1 cellular context compared by ENCODE assay signal in the genomic region with DNA sequence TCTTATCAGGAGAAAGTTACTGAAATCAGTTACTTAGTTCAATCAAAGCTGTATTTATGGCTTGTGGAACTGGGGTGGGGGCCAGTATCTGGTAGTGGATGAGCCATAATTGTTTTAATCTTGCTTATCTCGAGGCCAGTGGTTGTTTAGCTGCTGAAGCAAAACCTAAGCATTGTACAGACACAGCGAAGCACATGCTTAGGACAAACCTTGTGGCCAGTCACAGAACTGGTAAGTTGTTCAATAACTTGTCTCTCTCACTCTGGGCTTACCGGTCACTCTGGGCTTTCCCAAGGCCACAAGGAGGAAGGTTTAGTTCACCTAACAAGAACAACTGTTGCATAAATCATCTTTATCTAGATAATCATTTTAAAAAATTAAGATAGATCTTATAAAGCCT.
TF ChIP-seq lines count a peak whose summit lies in the region.

No MANE protein-coding gene starts in this region.

TF ChIP-seq in GM23338, 12 proteins besides CTCF, POLR2A, EP300 and RAD21 (continued from another document):
- TF ChIP-seq REST (IDR thresholded peaks at IDR 0.05; ENCODE audit: unreplicated experiment), result no peak
- TF ChIP-seq ZNF114 (CRISPR knock-in tag; IDR thresholded peaks at IDR 0.05), result no peak
- no peak for TF ChIP-seq STAT1 (IDR thresholded peaks at IDR 0.05; ENCODE audit: unreplicated experiment)
- TF ChIP-seq, protein P1, sequence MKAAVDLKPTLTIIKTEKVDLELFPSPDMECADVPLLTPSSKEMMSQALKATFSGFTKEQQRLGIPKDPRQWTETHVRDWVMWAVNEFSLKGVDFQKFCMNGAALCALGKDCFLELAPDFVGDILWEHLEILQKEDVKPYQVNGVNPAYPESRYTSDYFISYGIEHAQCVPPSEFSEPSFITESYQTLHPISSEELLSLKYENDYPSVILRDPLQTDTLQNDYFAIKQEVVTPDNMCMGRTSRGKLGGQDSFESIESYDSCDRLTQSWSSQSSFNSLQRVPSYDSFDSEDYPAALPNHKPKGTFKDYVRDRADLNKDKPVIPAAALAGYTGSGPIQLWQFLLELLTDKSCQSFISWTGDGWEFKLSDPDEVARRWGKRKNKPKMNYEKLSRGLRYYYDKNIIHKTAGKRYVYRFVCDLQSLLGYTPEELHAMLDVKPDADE (IDR thresholded peaks at IDR 0.05), result no peak
- TF ChIP-seq CREB1 (CRISPR knock-in tag; IDR thresholded peaks at IDR 0.05; ENCODE audit: low read depth), result no peak
- TF ChIP-seq EZH2 (IDR thresholded peaks at IDR 0.05; ENCODE audit: low read depth, unreplicated experiment), result no peak
